ENCODE assay signal across 16 cellular contexts in genomic region chr20:58053391-58054055, GRCh38.
DNase-seq lines count a peak whose midpoint lies in the region; ATAC-seq and TF ChIP-seq lines count a peak whose summit lies in the region.
"Had no signal": no experiment of that assay in that cellular context is flagged by ENCODE, and none has a peak within 500 bp of the region (broad histone marks: within the 10 kb centered on the region; RNA-seq: fewer than 3 reads in every experiment).

No MANE protein-coding gene starts in this region.

- TF ChIP-seq CTCF in esophagus muscularis mucosa (IDR thresholded peaks at IDR 0.05): no peak
- no peak for TF ChIP-seq CTCF in vagina (IDR thresholded peaks at IDR 0.05)

- peak; percentile 31 for DNase-seq in activated CD8-positive, alpha-beta memory T cell treated with anti-CD3 and anti-CD28 coated beads, Interleukin-2, amount 10 ng/mL, durations not matched to agents 7 days and 5 days
- DNase-seq in activated CD8-positive, alpha-beta memory T cell treated with anti-CD3 and anti-CD28 coated beads for 24 hours: no peak
- DNase-seq in esophagus muscularis mucosa (ENCODE audit: extremely low spot score): peak; percentile 90
- DNase-seq in sciatic nerve (ENCODE audit: low spot score): peak; percentile 25
- peak in 1 of 2 donors; percentile 77 for DNase-seq in vagina (ENCODE audit: extremely low spot score in 2 of 2)
- DNase-seq in DMS53 (lab: John Stamatoyannopoulos, UW): no peak
- no peak for DNase-seq in GM03348 (ENCODE audit: low spot score)
- no peak for DNase-seq in activated T-helper 1 cell treated with anti-CD3 and anti-CD28 coated beads, Interleukin-12 subunit alpha, Interleukin-12 subunit beta, Interleukin-2, Interleukin-4 antibody, amounts not matched to agents 30 ng/mL and 10 ng/mL and 1 ng/mL, durations not matched to agents 14 hours and 24 hours and 36 hours (ENCODE audit: low spot score)
- DNase-seq: CD4-positive, CD25-positive, alpha-beta regulatory T cell; DMS 273 treated with DMSO at 0.1 percent for 48 hours; DMS79; H7 had no signal

- H3K27me3 ChIP-seq in esophagus muscularis mucosa (peaks cover 0 to 7% (median 0%) of the 10 kb centered on the region in 4 donors), vagina (no peaks in the 10 kb centered on the region)
- H3K27me3 ChIP-seq: BLaER1 treated with 17β-estradiol and CSF1 and Interleukin-3, amounts not matched to agents 10 nM and 100 nM had no signal

- intact Hi-C loops in esophagus muscularis mucosa (cut with DNase I) (no loop called here), sciatic nerve (cut with DNase I) (no loop called here), vagina (cut with DNase I) (no loop called here)
- intact Hi-C loops in activated T-helper 1 cell treated with anti-CD3 and anti-CD28 coated beads, Interleukin-12 subunit alpha, Interleukin-12 subunit beta, Interleukin-2, Interleukin-4 antibody, amounts not matched to agents 30 ng/mL and 10 ng/mL and 1 ng/mL, durations not matched to agents 14 hours and 24 hours and 36 hours (cut with micrococcal nuclease): no loop called here

- no peaks in the 10 kb centered on the region for H3K4me1 Mint-ChIP-seq in activated CD8-positive, alpha-beta memory T cell treated with anti-CD3 and anti-CD28 coated beads, Interleukin-2, amount 10 ng/mL, durations not matched to agents 7 days and 5 days
- no peaks in the 10 kb centered on the region for H3K4me1 Mint-ChIP-seq in activated T-helper 1 cell treated with anti-CD3 and anti-CD28 coated beads, Interleukin-12 subunit alpha, Interleukin-12 subunit beta, Interleukin-2, Interleukin-4 antibody, amounts not matched to agents 30 ng/mL and 10 ng/mL and 1 ng/mL, durations not matched to agents 14 hours and 24 hours and 36 hours (ENCODE audit: low read depth)
- H3K4me1 Mint-ChIP-seq: CD4-positive, CD25-positive, alpha-beta regulatory T cell; IgD-negative memory B cell had no signal

- peaks cover 0 to 3% (median 0%) of the 10 kb centered on the region in 4 donors for H3K9me3 ChIP-seq in esophagus muscularis mucosa
- H3K9me3 ChIP-seq in vagina: no peaks in the 10 kb centered on the region

- no peak overlapping the region for H3K4me3 Mint-ChIP-seq in activated CD8-positive, alpha-beta memory T cell treated with anti-CD3 and anti-CD28 coated beads, Interleukin-2, amount 10 ng/mL, durations not matched to agents 7 days and 5 days
- no peak overlapping the region for H3K4me3 Mint-ChIP-seq in activated T-helper 1 cell treated with anti-CD3 and anti-CD28 coated beads, Interleukin-12 subunit alpha, Interleukin-12 subunit beta, Interleukin-2, Interleukin-4 antibody, amounts not matched to agents 30 ng/mL and 10 ng/mL and 1 ng/mL, durations not matched to agents 14 hours and 24 hours and 36 hours
- H3K4me3 Mint-ChIP-seq: CD4-positive, CD25-positive, alpha-beta regulatory T cell; GM23338; IgD-negative memory B cell had no signal

- H3K4me3 ChIP-seq in esophagus muscularis mucosa (no peak overlapping the region), vagina (no peak overlapping the region)
- H3K4me3 ChIP-seq: BLaER1 treated with 17β-estradiol and CSF1 and Interleukin-3, amounts not matched to agents 10 nM and 100 nM; GM23338 had no signal

- H3K27ac ChIP-seq in esophagus muscularis mucosa (replicated peaks in 1 of 4): no peak overlapping the region
- peak overlapping the region; percentile 78 for H3K27ac ChIP-seq in vagina
- H3K27ac ChIP-seq: 22Rv1; BLaER1 treated with 17β-estradiol and CSF1 and Interleukin-3, amounts not matched to agents 10 nM and 100 nM had no signal

- H3K9me3 Mint-ChIP-seq in activated CD8-positive, alpha-beta memory T cell treated with anti-CD3 and anti-CD28 coated beads, Interleukin-2, amount 10 ng/mL, durations not matched to agents 7 days and 5 days (ENCODE audit: low read depth): peaks cover 3% of the 10 kb centered on the region
- peaks cover 15% of the 10 kb centered on the region for H3K9me3 Mint-ChIP-seq in activated T-helper 1 cell treated with anti-CD3 and anti-CD28 coated beads, Interleukin-12 subunit alpha, Interleukin-12 subunit beta, Interleukin-2, Interleukin-4 antibody, amounts not matched to agents 30 ng/mL and 10 ng/mL and 1 ng/mL, durations not matched to agents 14 hours and 24 hours and 36 hours

- H3K36me3 Mint-ChIP-seq in activated CD8-positive, alpha-beta memory T cell treated with anti-CD3 and anti-CD28 coated beads, Interleukin-2, amount 10 ng/mL, durations not matched to agents 7 days and 5 days: no peaks in the 10 kb centered on the region
- no peaks in the 10 kb centered on the region for H3K36me3 Mint-ChIP-seq in activated T-helper 1 cell treated with anti-CD3 and anti-CD28 coated beads, Interleukin-12 subunit alpha, Interleukin-12 subunit beta, Interleukin-2, Interleukin-4 antibody, amounts not matched to agents 30 ng/mL and 10 ng/mL and 1 ng/mL, durations not matched to agents 14 hours and 24 hours and 36 hours (ENCODE audit: low read depth)
- H3K36me3 Mint-ChIP-seq: CD4-positive, CD25-positive, alpha-beta regulatory T cell; IgD-negative memory B cell had no signal

- 93% methylated on average over 10 of the region's 10 CpGs for WGBS in esophagus muscularis mucosa

- peaks cover 2% of the 10 kb centered on the region for H3K27me3 Mint-ChIP-seq in activated CD8-positive, alpha-beta memory T cell treated with anti-CD3 and anti-CD28 coated beads, Interleukin-2, amount 10 ng/mL, durations not matched to agents 7 days and 5 days
- H3K27me3 Mint-ChIP-seq in activated T-helper 1 cell treated with anti-CD3 and anti-CD28 coated beads, Interleukin-12 subunit alpha, Interleukin-12 subunit beta, Interleukin-2, Interleukin-4 antibody, amounts not matched to agents 30 ng/mL and 10 ng/mL and 1 ng/mL, durations not matched to agents 14 hours and 24 hours and 36 hours (ENCODE audit: insufficient read depth): no peaks in the 10 kb centered on the region

- no peak for ATAC-seq in activated CD8-positive, alpha-beta memory T cell treated with anti-CD3 and anti-CD28 coated beads, Interleukin-2, amount 10 ng/mL, durations not matched to agents 7 days and 5 days
- ATAC-seq in sciatic nerve: no peak

- no peak for TF ChIP-seq POLR2A in esophagus muscularis mucosa (IDR thresholded peaks at IDR 0.05; ENCODE audit: low read depth)
- no peak for TF ChIP-seq POLR2A in vagina (IDR thresholded peaks at IDR 0.05)

- no peak overlapping the region for H3K27ac Mint-ChIP-seq in activated CD8-positive, alpha-beta memory T cell treated with anti-CD3 and anti-CD28 coated beads, Interleukin-2, amount 10 ng/mL, durations not matched to agents 7 days and 5 days
- H3K27ac Mint-ChIP-seq in activated T-helper 1 cell treated with anti-CD3 and anti-CD28 coated beads, Interleukin-12 subunit alpha, Interleukin-12 subunit beta, Interleukin-2, Interleukin-4 antibody, amounts not matched to agents 30 ng/mL and 10 ng/mL and 1 ng/mL, durations not matched to agents 14 hours and 24 hours and 36 hours: no peak overlapping the region
- H3K27ac Mint-ChIP-seq: CD4-positive, CD25-positive, alpha-beta regulatory T cell; GM23338; IgD-negative memory B cell had no signal

- CTCF ChIA-PET in activated CD8-positive, alpha-beta memory T cell treated with anti-CD3 and anti-CD28 coated beads, Interleukin-2, amount 10 ng/mL, durations not matched to agents 7 days and 5 days (lab: Charles Lee): no interaction called here

- no peak for TF ChIP-seq EP300 in esophagus muscularis mucosa (IDR thresholded peaks at IDR 0.05)

- H3K36me3 ChIP-seq in esophagus muscularis mucosa (no peaks in the 10 kb centered on the region), vagina (no peaks in the 10 kb centered on the region)
- H3K36me3 ChIP-seq: BLaER1 treated with 17β-estradiol and CSF1 and Interleukin-3, amounts not matched to agents 10 nM and 100 nM had no signal

- peaks cover 9 to 23% (median 21%) of the 10 kb centered on the region in 4 donors for H3K4me1 ChIP-seq in esophagus muscularis mucosa
- H3K4me1 ChIP-seq in vagina: peaks cover 32% of the 10 kb centered on the region
- H3K4me1 ChIP-seq: BLaER1 treated with 17β-estradiol and CSF1 and Interleukin-3, amounts not matched to agents 10 nM and 100 nM had no signal

Comparison
In these comparisons a context has a peak if more than half of its experiments do, and no peak if none do; other contexts are left out.
1. DNase-seq: peak in activated CD8-positive, alpha-beta memory T cell treated with anti-CD3 and anti-CD28 coated beads, Interleukin-2, amount 10 ng/mL, durations not matched to agents 7 days and 5 days (single experiment), esophagus muscularis mucosa (single experiment) and sciatic nerve (single experiment); none in activated CD8-positive, alpha-beta memory T cell treated with anti-CD3 and anti-CD28 coated beads for 24 hours (single experiment), DMS53 (single experiment), GM03348 (single experiment) and activated T-helper 1 cell treated with anti-CD3 and anti-CD28 coated beads, Interleukin-12 subunit alpha, Interleukin-12 subunit beta, Interleukin-2, Interleukin-4 antibody, amounts not matched to agents 30 ng/mL and 10 ng/mL and 1 ng/mL, durations not matched to agents 14 hours and 24 hours and 36 hours (single experiment).